ENCODE assay signal across 29 cellular contexts in genomic region chr2:73897934-73898333, GRCh38. TPM values are rescaled to one million over a fixed set of nuclear protein-coding genes. Genes with fewer than 3 reads are reported as not detected.
DNase-seq lines count a peak whose midpoint lies in the region; ATAC-seq and TF ChIP-seq lines count a peak whose summit lies in the region.
"Had no signal": no experiment of that assay in that cellular context is flagged by ENCODE, and none has a peak within 500 bp of the region (broad histone marks: within the 10 kb centered on the region; RNA-seq: fewer than 3 reads in every experiment).

No MANE protein-coding gene starts in this region.

- CTCF ChIA-PET in MCF 10A (lab: Yijun Ruan, JAX): interaction anchor here (0.7 to 1.1 kb wide), 2 partner anchors 11 to 13 kb away, joined by 3 to 4 read pairs; no protein-coding TSS in a partner anchor

- H3K9me3 Mint-ChIP-seq in MCF 10A (ENCODE audit: unreplicated experiment): no peaks in the 10 kb centered on the region
- H3K9me3 Mint-ChIP-seq in progenitor cell of endocrine pancreas (ENCODE audit: low read depth): no peaks in the 10 kb centered on the region
- H3K9me3 Mint-ChIP-seq: activated CD4-positive, alpha-beta T cell treated with anti-CD3 and anti-CD28 coated beads, Interleukin-2, amount 10 ng/mL, durations not matched to agents 24 days and 14 days; CD8-positive, alpha-beta T cell; H9; IgD-negative memory B cell had no signal

- BruUV-seq in MCF 10A (replicated peaks; lab: Mats Ljungman, UMichigan): no TSS peak

- H3K4me1 Mint-ChIP-seq in MCF 10A (ENCODE audit: insufficient read depth, unreplicated experiment) (no peaks in the 10 kb centered on the region), progenitor cell of endocrine pancreas (ENCODE audit: low read depth) (peaks cover 1% of the 10 kb centered on the region)

- peak overlapping the region; percentile 87 for H3K27ac ChIP-seq in breast epithelium
- H3K27ac ChIP-seq in coronary artery: peak overlapping the region in 1 of 2 donors; percentile 88
- H3K27ac ChIP-seq: A549, adrenal gland, VCaP had no signal

- TF ChIP-seq CTCF in breast epithelium (IDR thresholded peaks at IDR 0.05) (no peak), MCF 10A (IDR thresholded peaks at IDR 0.05; ENCODE audit: unreplicated experiment) (no peak), coronary artery (IDR thresholded peaks at IDR 0.05) (no peak), progenitor cell of endocrine pancreas (IDR thresholded peaks at IDR 0.05; ENCODE audit: unreplicated experiment) (no peak)

- H3K4me3 Mint-ChIP-seq in MCF 10A (ENCODE audit: unreplicated experiment): no peak overlapping the region
- H3K4me3 Mint-ChIP-seq in progenitor cell of endocrine pancreas (ENCODE audit: low read depth): no peak overlapping the region
- H3K4me3 Mint-ChIP-seq: CD8-positive, alpha-beta T cell; H9; IgD-negative memory B cell had no signal

- no peak for ATAC-seq in HG02981 (IDR thresholded peaks at IDR 0.05; ENCODE audit: unreplicated experiment)
- ATAC-seq: CD8-positive, alpha-beta T cell; SK-N-SH treated with all-trans-retinoic acid at 6 μM for 48 hours had no signal

- H3K27me3 ChIP-seq in breast epithelium: no peaks in the 10 kb centered on the region
- H3K27me3 ChIP-seq: adrenal gland had no signal

- H3K9me3 ChIP-seq in breast epithelium: no peaks in the 10 kb centered on the region
- H3K9me3 ChIP-seq: A549, adrenal gland had no signal

- H3K27me3 Mint-ChIP-seq in MCF 10A (ENCODE audit: insufficient read depth, unreplicated experiment) (no peaks in the 10 kb centered on the region), progenitor cell of endocrine pancreas (peaks cover 17% of the 10 kb centered on the region)
- H3K27me3 Mint-ChIP-seq: activated CD4-positive, alpha-beta T cell treated with anti-CD3 and anti-CD28 coated beads, Interleukin-2, amount 10 ng/mL, durations not matched to agents 24 days and 14 days had no signal

- POLR2A ChIA-PET in MCF 10A (lab: Yijun Ruan, JAX): no interaction called here

- DNase-seq in breast epithelium (ENCODE audit: low spot score in 2 of 2): peak in 1 of 2 donors; percentile 86
- DNase-seq in MCF 10A (ENCODE audit: unreplicated experiment): no peak
- no peak for DNase-seq in coronary artery (ENCODE audit: low spot score)
- no peak for DNase-seq in progenitor cell of endocrine pancreas (ENCODE audit: low spot score, unreplicated experiment)
- DNase-seq in anterior cingulate cortex (lab: John Stamatoyannopoulos, UW): no peak
- DNase-seq in GF-D8 (lab: John Stamatoyannopoulos, UW): no peak
- no peak for DNase-seq in NCI-H2196 (lab: John Stamatoyannopoulos, UW; ENCODE audit: unreplicated experiment)
- DNase-seq: activated CD4-positive, alpha-beta T cell treated with anti-CD3 and anti-CD28 coated beads, Interleukin-2, amount 10 ng/mL, durations not matched to agents 24 days and 14 days; activated naive CD4-positive, alpha-beta T cell; activated T-cell treated with anti-CD3 and anti-CD28 coated beads, Interleukin-2, amount 50 U/mL, for 48 hours; adrenal gland; AML-193; CD8-positive, alpha-beta T cell; DMS53; effector CD8-positive, alpha-beta T cell; H9; head of caudate nucleus; kidney; NCI-H1105 treated with DMSO at 0.1 percent for 48 hours; NCI-H2081 treated with DMSO at 0.1 percent for 48 hours had no signal

- H3K36me3 Mint-ChIP-seq in MCF 10A (ENCODE audit: insufficient read depth, unreplicated experiment) (no peaks in the 10 kb centered on the region), progenitor cell of endocrine pancreas (ENCODE audit: insufficient read depth) (no peaks in the 10 kb centered on the region)
- H3K36me3 Mint-ChIP-seq: CD8-positive, alpha-beta T cell; IgD-negative memory B cell had no signal

- no peaks in the 10 kb centered on the region for H3K36me3 ChIP-seq in breast epithelium
- H3K36me3 ChIP-seq: adrenal gland had no signal

- TF ChIP-seq POLR2A in breast epithelium (IDR thresholded peaks at IDR 0.05): no peak

- H3K4me1 ChIP-seq in breast epithelium: peaks cover 3 to 8% of the 10 kb centered on the region in 2 donors
- H3K4me1 ChIP-seq: A549, adrenal gland had no signal

- peak overlapping the region in 1 of 3 donors; percentile 49 for H3K4me3 ChIP-seq in breast epithelium
- H3K4me3 ChIP-seq in coronary artery: peak overlapping the region; percentile 60
- H3K4me3 ChIP-seq: A549, adrenal gland had no signal

- H3K27ac Mint-ChIP-seq in MCF 10A (ENCODE audit: low read depth, unreplicated experiment) (no peak overlapping the region), progenitor cell of endocrine pancreas (peak overlapping the region; percentile 39)
- H3K27ac Mint-ChIP-seq: activated CD4-positive, alpha-beta T cell treated with anti-CD3 and anti-CD28 coated beads, Interleukin-2, amount 10 ng/mL, durations not matched to agents 24 days and 14 days; H9 had no signal

- intact Hi-C loops in breast epithelium (cut with DNase I; ENCODE audit: low total_unique reads): no loop called here
- intact Hi-C loops in MCF 10A (cut with micrococcal nuclease): no loop called here

RNA-seq across cellular contexts. Expression of gene ACTG2, which starts 5.1 kb away (rescaled TPM):
- total RNA-seq in breast epithelium (100 to 1,000 TPM in 1 of 3 donors, 10 to 100 TPM in 1, 1 to 10 TPM in 1; 3.8 to 108 (median 54.6) TPM), MCF 10A (2022) (not detected in 2 replicates), progenitor cell of endocrine pancreas (0.19 and 0.31 TPM in 2 replicates)
- total RNA-seq: activated CD4-positive, alpha-beta T cell treated with anti-CD3 and anti-CD28 coated beads, Interleukin-2, amount 10 ng/mL, durations not matched to agents 24 days and 14 days; bronchial epithelial cell; CD8-positive, alpha-beta T cell; epithelial cell of proximal tubule; G401; NCI-H460 had no signal

RNA-seq across cellular contexts. Expression of gene DGUOK, which starts 28.7 kb away (rescaled TPM):
- total RNA-seq in breast epithelium (10 to 100 TPM; 35.4 to 45.7 (median 42.3) TPM), MCF 10A (2022) (74.4 and 92.3 TPM in 2 replicates), progenitor cell of endocrine pancreas (63.8 and 66.9 TPM in 2 replicates)
